10 cellular contexts compared by ENCODE assay signal in genomic region chr11:62889126-62889483, GRCh38. TPM values are rescaled to one million over a fixed set of nuclear protein-coding genes. Genes with fewer than 3 reads are reported as not detected.
DNase-seq lines count a peak whose midpoint lies in the region; FAIRE-seq and TF ChIP-seq lines count a peak whose summit lies in the region.
"Had no signal": no experiment of that assay in that cellular context is flagged by ENCODE, and none has a peak within 500 bp of the region (broad histone marks: within the 10 kb centered on the region; RNA-seq: fewer than 3 reads in every experiment).

No MANE protein-coding gene starts in this region.

- no peak overlapping the region for H3K27ac ChIP-seq in astrocyte (ENCODE audit: low read depth, low read length)
- H3K27ac ChIP-seq in tibial artery = peak overlapping the region in 1 of 2 donors; percentile 7

- peaks cover 26% of the 10 kb centered on the region for H3K4me1 Mint-ChIP-seq in astrocyte (ENCODE audit: low read depth, unreplicated experiment)
- peaks cover 27% of the 10 kb centered on the region for H3K4me1 Mint-ChIP-seq in progenitor cell of endocrine pancreas (ENCODE audit: low read depth)

- H4K20me1 ChIP-seq in astrocyte (ENCODE audit: insufficient read depth, low read length) = peaks cover 60% of the 10 kb centered on the region

- peaks cover 3% of the 10 kb centered on the region for H3K4me1 ChIP-seq in astrocyte (ENCODE audit: insufficient read depth, low read length)
- peaks cover 0 to 35% (median 20%) of the 10 kb centered on the region in 4 donors for H3K4me1 ChIP-seq in tibial artery

- no peak overlapping the region for H3K9ac ChIP-seq in astrocyte (ENCODE audit: low read length)

- H3K27ac Mint-ChIP-seq in astrocyte (ENCODE audit: unreplicated experiment) = peak overlapping the region; percentile 19
- peak overlapping the region; percentile 90 for H3K27ac Mint-ChIP-seq in progenitor cell of endocrine pancreas
- H3K27ac Mint-ChIP-seq: activated CD4-positive, alpha-beta memory T cell treated with anti-CD3 and anti-CD28 coated beads for 36 hours had no signal

- no peak overlapping the region for H3K4me2 ChIP-seq in astrocyte (ENCODE audit: low read length)

- no peaks in the 10 kb centered on the region for H3K27me3 ChIP-seq in astrocyte (ENCODE audit: insufficient read depth, low read length)
- H3K27me3 ChIP-seq in tibial artery = no peaks in the 10 kb centered on the region
- H3K27me3 ChIP-seq: body of pancreas had no signal

- POLR2A ChIA-PET in HEK293T (lab: Yijun Ruan, JAX) = interaction anchor here (0.5 to 3.7 kb wide), 12 partner anchors 8 to 162 kb away, joined by 3 to 26 read pairs (median 4); partner anchors contain the start of genes HNRNPUL2, SLC3A2, TMEM179B and TTC9C

- H2AFZ ChIP-seq in astrocyte (ENCODE audit: low read depth, low read length) = no peak overlapping the region

- H3K9me3 ChIP-seq in astrocyte (ENCODE audit: insufficient read depth, low read depth, low read length) (no peaks in the 10 kb centered on the region), tibial artery (no peaks in the 10 kb centered on the region)
- H3K9me3 ChIP-seq: body of pancreas had no signal

- H3K36me3 Mint-ChIP-seq in astrocyte (ENCODE audit: low read depth, unreplicated experiment) (peaks cover 25% of the 10 kb centered on the region), progenitor cell of endocrine pancreas (ENCODE audit: insufficient read depth) (peaks cover 33% of the 10 kb centered on the region)

- CTCF ChIA-PET in HEK293T (lab: Yijun Ruan, JAX) = interaction anchor here (1.0 to 1.1 kb wide), 2 partner anchors 47 to 134 kb away, joined by 3 read pairs; no protein-coding TSS in a partner anchor

- H3K9me3 Mint-ChIP-seq in astrocyte (ENCODE audit: unreplicated experiment) = no peaks in the 10 kb centered on the region
- H3K9me3 Mint-ChIP-seq in progenitor cell of endocrine pancreas (ENCODE audit: low read depth) = no peaks in the 10 kb centered on the region
- H3K9me3 Mint-ChIP-seq: activated CD4-positive, alpha-beta memory T cell treated with anti-CD3 and anti-CD28 coated beads for 36 hours had no signal

- H3K4me3 Mint-ChIP-seq in astrocyte (ENCODE audit: unreplicated experiment) (peak overlapping the region; percentile 70), progenitor cell of endocrine pancreas (ENCODE audit: low read depth) (no peak overlapping the region)
- H3K4me3 Mint-ChIP-seq: activated CD4-positive, alpha-beta memory T cell treated with anti-CD3 and anti-CD28 coated beads for 36 hours had no signal

- intact Hi-C loops in tibial artery (cut with DNase I; ENCODE audit: low total_unique reads) = no loop called here

- H3K79me2 ChIP-seq in astrocyte (ENCODE audit: insufficient read depth, low read length) = peaks cover 32% of the 10 kb centered on the region

- FAIRE-seq in astrocyte (lab: Jason Lieb, UNC) = no peak

- DNase-seq in OCI-M1 (lab: John Stamatoyannopoulos, UW) (peak; percentile 55), astrocyte (ENCODE audit: low read depth) (no peak), progenitor cell of endocrine pancreas (ENCODE audit: low spot score, unreplicated experiment) (no peak), tibial artery (no peak), HEK293T (ENCODE audit: extremely low spot score) (no peak)
- DNase-seq: activated CD4-positive, alpha-beta memory T cell treated with anti-CD3 and anti-CD28 coated beads for 36 hours; body of pancreas had no signal

- H3K27me3 Mint-ChIP-seq in astrocyte (ENCODE audit: low read depth, unreplicated experiment) (no peaks in the 10 kb centered on the region), progenitor cell of endocrine pancreas (no peaks in the 10 kb centered on the region)
- H3K27me3 Mint-ChIP-seq: activated CD4-positive, alpha-beta memory T cell treated with anti-CD3 and anti-CD28 coated beads for 36 hours had no signal

- H3K36me3 ChIP-seq in astrocyte (ENCODE audit: insufficient read depth, low read length) (peaks cover 52% of the 10 kb centered on the region), tibial artery (peaks cover 54 to 59% (median 55%) of the 10 kb centered on the region in 3 donors)

- TF ChIP-seq CTCF in astrocyte (IDR thresholded peaks at IDR 0.05; ENCODE audit: insufficient read depth, low read depth, low read length) = no peak
- TF ChIP-seq CTCF in progenitor cell of endocrine pancreas (IDR thresholded peaks at IDR 0.05; ENCODE audit: unreplicated experiment) = no peak
- no peak for TF ChIP-seq CTCF in tibial artery (IDR thresholded peaks at IDR 0.05)

- H3K4me3 ChIP-seq in astrocyte (ENCODE audit: insufficient read depth, low read depth, low read length) = no peak overlapping the region
- H3K4me3 ChIP-seq in tibial artery = no peak overlapping the region
- H3K4me3 ChIP-seq: body of pancreas had no signal

TF ChIP-seq in HEK293T, 16 proteins besides CTCF, POLR2A, EP300 and RAD21:
- no peak for TF ChIP-seq BHLHE40 (IDR thresholded peaks at IDR 0.05; ENCODE audit: borderline replicate concordance)
- TF ChIP-seq SP1 (IDR thresholded peaks at IDR 0.05) = no peak
- TF ChIP-seq CTBP1 (IDR thresholded peaks at IDR 0.05; ENCODE audit: borderline replicate concordance) = no peak
- TF ChIP-seq L3MBTL2 (conservative IDR thresholded peaks at IDR 0.05) = no peak
- TF ChIP-seq FOXK2 (IDR thresholded peaks at IDR 0.05) = no peak
- TF ChIP-seq FOXA1 (IDR thresholded peaks at IDR 0.05) = no peak
- TF ChIP-seq HDGF (IDR thresholded peaks at IDR 0.05; ENCODE audit: borderline replicate concordance) = no peak
- no peak for TF ChIP-seq ELF4 (IDR thresholded peaks at IDR 0.05)
- no peak for TF ChIP-seq TARDBP (IDR thresholded peaks at IDR 0.05)
- TF ChIP-seq FOXM1 (IDR thresholded peaks at IDR 0.05; ENCODE audit: borderline replicate concordance) = no peak
- TF ChIP-seq NFRKB (IDR thresholded peaks at IDR 0.05) = no peak
- TF ChIP-seq ZNF384 (IDR thresholded peaks at IDR 0.05) = no peak
- no peak for TF ChIP-seq SUZ12 (IDR thresholded peaks at IDR 0.05)
- no peak for TF ChIP-seq LEF1 (IDR thresholded peaks at IDR 0.05; ENCODE audit: borderline replicate concordance)

RNA-seq across cellular contexts. Expression of gene SLC3A2, which starts 8.4 kb away (rescaled TPM):
- total RNA-seq in astrocyte (588 and 592 TPM in 2 replicates), progenitor cell of endocrine pancreas (140 and 180 TPM in 2 replicates)

RNA-seq across cellular contexts. Expression of gene CHRM1, which starts 32.1 kb away (rescaled TPM):
- total RNA-seq in astrocyte = not detected in 2 replicates
- total RNA-seq in progenitor cell of endocrine pancreas = 0.62 and 0.67 TPM in 2 replicates
- total RNA-seq: activated CD4-positive, alpha-beta memory T cell treated with anti-CD3 and anti-CD28 coated beads for 36 hours; body of pancreas; NCI-H460; pulmonary artery endothelial cell had no signal

RNA-seq across cellular contexts. Expression of gene WDR74, which starts 49.7 kb away (rescaled TPM):
- 46.8 and 53.5 TPM in 2 replicates for total RNA-seq in astrocyte
- total RNA-seq in progenitor cell of endocrine pancreas = 55.8 and 60.3 TPM in 2 replicates

RNA-seq across cellular contexts. Expression of gene TEX54, which starts 56.5 kb away (rescaled TPM):
- total RNA-seq in astrocyte (not detected in 2 replicates), progenitor cell of endocrine pancreas (not detected in 2 replicates)
- total RNA-seq: body of pancreas, NCI-H460, SK-MEL-5 had no signal

RNA-seq across cellular contexts. Expression of gene STX5, which starts 57.3 kb away (rescaled TPM):
- total RNA-seq in astrocyte = 44.2 and 45.7 TPM in 2 replicates
- total RNA-seq in progenitor cell of endocrine pancreas = 39.3 and 45.3 TPM in 2 replicates
